In the genomic region with DNA sequence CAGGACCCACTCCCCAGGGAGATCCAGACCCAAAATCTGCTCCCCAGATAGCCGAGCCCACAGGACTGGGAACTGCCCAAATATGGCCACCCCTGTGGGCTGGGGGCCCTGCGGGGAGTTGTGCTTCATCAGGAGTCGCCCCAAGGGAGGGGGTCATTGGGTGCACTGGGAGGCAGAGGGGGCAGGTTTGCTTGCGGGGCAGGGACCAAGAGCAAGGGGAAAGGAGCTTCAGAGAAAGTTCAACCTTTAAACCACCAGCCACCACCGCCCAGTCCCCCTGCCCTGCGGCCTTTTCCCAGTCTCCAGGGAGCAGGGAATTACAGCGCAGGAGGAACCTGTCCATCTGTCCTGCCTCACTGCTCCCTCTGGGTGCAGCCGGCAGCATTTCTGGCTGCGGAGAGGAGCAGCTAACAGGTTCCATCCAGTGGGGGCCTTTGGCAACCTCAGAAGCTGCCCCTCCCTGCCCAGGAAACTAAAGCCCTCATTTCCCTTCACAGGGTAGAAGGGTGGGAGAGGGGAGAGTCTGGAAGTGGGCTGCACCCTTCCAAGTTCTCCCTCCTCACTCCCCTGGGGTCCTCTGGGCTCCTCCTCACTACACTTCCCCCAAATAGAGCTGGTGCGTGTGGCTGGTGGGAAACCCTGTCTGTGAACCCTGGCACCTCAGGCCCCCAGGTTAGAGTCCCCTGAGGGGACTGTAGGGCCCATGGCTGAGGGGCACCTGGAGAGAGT, we compare ENCODE assay signal across 9 cellular contexts. TPM values are rescaled to one million over a fixed set of nuclear protein-coding genes. Genes with fewer than 3 reads are reported as not detected.
DNase-seq lines count a peak whose midpoint lies in the region; ATAC-seq and TF ChIP-seq lines count a peak whose summit lies in the region.
"Had no signal": no experiment of that assay in that cellular context is flagged by ENCODE, and none has a peak within 500 bp of the region (broad histone marks: within the 10 kb centered on the region; RNA-seq: fewer than 3 reads in every experiment).

No MANE protein-coding gene starts in this region.

- no peaks in the 10 kb centered on the region for H3K9me3 Mint-ChIP-seq in activated naive CD8-positive, alpha-beta T cell treated with anti-CD3 and anti-CD28 coated beads, Interleukin-2, amount 50 U/mL, for 24 hours
- no peaks in the 10 kb centered on the region for H3K9me3 Mint-ChIP-seq in mesothelial cell of epicardium

- intact Hi-C loops in breast epithelium (cut with DNase I; ENCODE audit: low total_unique reads): no loop called here
- intact Hi-C loops in mammary epithelial cell (cut with micrococcal nuclease): no loop called here
- intact Hi-C loops in upper lobe of right lung (cut with DNase I): loop anchor here (10.0 kb wide), 1 partner anchor 195 kb away; no protein-coding TSS in a partner anchor

- H3K36me3 Mint-ChIP-seq in activated naive CD8-positive, alpha-beta T cell treated with anti-CD3 and anti-CD28 coated beads, Interleukin-2, amount 50 U/mL, for 24 hours (ENCODE audit: low read depth): peaks cover 2% of the 10 kb centered on the region
- H3K36me3 Mint-ChIP-seq in mesothelial cell of epicardium: peaks cover 18% of the 10 kb centered on the region

- H3K4me1 Mint-ChIP-seq in activated naive CD8-positive, alpha-beta T cell treated with anti-CD3 and anti-CD28 coated beads, Interleukin-2, amount 50 U/mL, for 24 hours: peaks cover 30% of the 10 kb centered on the region
- peaks cover 20% of the 10 kb centered on the region for H3K4me1 Mint-ChIP-seq in mesothelial cell of epicardium

- TF ChIP-seq CTCF in breast epithelium (IDR thresholded peaks at IDR 0.05) (no peak), mammary epithelial cell (conservative IDR thresholded peaks at IDR 0.05 in 1 of 2, IDR thresholded peaks at IDR 0.05 in 1 of 2; ENCODE audit: extremely low read depth in 1 of 2, insufficient read depth in 1 of 2, low read depth in 1 of 2, low read length in 2 of 2) (no peak), lung (IDR thresholded peaks at IDR 0.05; ENCODE audit: control extremely low read depth, extremely low read depth) (no peak), upper lobe of right lung (IDR thresholded peaks at IDR 0.05) (no peak), mesothelial cell of epicardium (IDR thresholded peaks at IDR 0.05; ENCODE audit: unreplicated experiment) (no peak)

- H3K79me2 ChIP-seq in mammary epithelial cell (ENCODE audit: insufficient read depth, low read length): no peaks in the 10 kb centered on the region

- no peaks in the 10 kb centered on the region for H3K27me3 Mint-ChIP-seq in activated naive CD8-positive, alpha-beta T cell treated with anti-CD3 and anti-CD28 coated beads, Interleukin-2, amount 50 U/mL, for 24 hours
- H3K27me3 Mint-ChIP-seq in mesothelial cell of epicardium (ENCODE audit: low read depth): no peaks in the 10 kb centered on the region

- BruUV-seq in mammary epithelial cell (replicated peaks; lab: Mats Ljungman, UMichigan): no TSS peak

- CTCF ChIA-PET in mammary epithelial cell (lab: Charles Lee; ENCODE audit: low non-redundant PET): no interaction called here

- H3K4me1 ChIP-seq in breast epithelium: peaks cover 6 to 8% of the 10 kb centered on the region in 2 donors
- peaks cover 7% of the 10 kb centered on the region for H3K4me1 ChIP-seq in mammary epithelial cell (ENCODE audit: insufficient read depth, low read length)
- H3K4me1 ChIP-seq in lung (ENCODE audit: control insufficient read depth in 2 of 2, insufficient read depth in 2 of 2, low read length in 2 of 2): peaks cover 0 to 14% of the 10 kb centered on the region in 2 donors
- H3K4me1 ChIP-seq in upper lobe of right lung: peaks cover 31% of the 10 kb centered on the region

- H3K9me3 ChIP-seq in breast epithelium (no peaks in the 10 kb centered on the region), mammary epithelial cell (replicated peaks; ENCODE audit: insufficient read depth, low read length) (no peaks in the 10 kb centered on the region), lung (ENCODE audit: control insufficient read depth in 2 of 2, insufficient read depth in 1 of 2, low read length in 1 of 2) (no peaks in the 10 kb centered on the region), upper lobe of right lung (no peaks in the 10 kb centered on the region)

- no peak overlapping the region for H3K9ac ChIP-seq in mammary epithelial cell (ENCODE audit: insufficient read depth, low read length)

- no peak for ATAC-seq in activated naive CD8-positive, alpha-beta T cell treated with anti-CD3 and anti-CD28 coated beads, Interleukin-2, amount 50 U/mL, for 24 hours
- ATAC-seq in lung (ENCODE audit: insufficient read depth, low FRiP score) (no peak), upper lobe of right lung (no peak)

- TF ChIP-seq POLR2A in breast epithelium (IDR thresholded peaks at IDR 0.05): no peak

- H3K4me3 Mint-ChIP-seq in activated naive CD8-positive, alpha-beta T cell treated with anti-CD3 and anti-CD28 coated beads, Interleukin-2, amount 50 U/mL, for 24 hours: peak overlapping the region; percentile 66
- H3K4me3 Mint-ChIP-seq in mesothelial cell of epicardium: no peak overlapping the region

- H3K27ac Mint-ChIP-seq in activated naive CD8-positive, alpha-beta T cell treated with anti-CD3 and anti-CD28 coated beads, Interleukin-2, amount 50 U/mL, for 24 hours: peak overlapping the region; percentile 93
- no peak overlapping the region for H3K27ac Mint-ChIP-seq in mesothelial cell of epicardium

- dilution Hi-C loops in mammary epithelial cell (cut with HindIII; ENCODE audit: low sequenced_read_pairs): no loop called here

- H2AFZ ChIP-seq in mammary epithelial cell (ENCODE audit: low read depth, low read length): no peak overlapping the region

- H4K20me1 ChIP-seq in mammary epithelial cell (ENCODE audit: insufficient read depth, low read length): no peaks in the 10 kb centered on the region

- H3K27ac ChIP-seq in breast epithelium: peak overlapping the region; percentile 74 to 90
- H3K27ac ChIP-seq in mammary epithelial cell (ENCODE audit: insufficient read depth, low read depth, low read length): no peak overlapping the region
- peak overlapping the region; percentile 38 to 67 for H3K27ac ChIP-seq in lung (ENCODE audit: low read depth in 1 of 2, low read length in 1 of 2)
- H3K27ac ChIP-seq in upper lobe of right lung: peak overlapping the region; percentile 75

- H3K4me3 ChIP-seq in breast epithelium: peak overlapping the region in 2 of 3 donors; percentile 28 to 33
- no peak overlapping the region for H3K4me3 ChIP-seq in mammary epithelial cell (replicated peaks in 1 of 3; ENCODE audit: insufficient read depth in 1 of 3, low read depth in 2 of 3, low read length in 3 of 3)
- H3K4me3 ChIP-seq in lung: no peak overlapping the region
- peak overlapping the region; percentile 31 for H3K4me3 ChIP-seq in upper lobe of right lung

- in situ Hi-C loops in mammary epithelial cell (cut with MboI; ENCODE audit: low sequenced_read_pairs in 2 of 2): no loop called here

- WGBS in mammary epithelial cell (ENCODE audit: low coverage, missing lambda C conversion rate): 76% methylated on average over 10 of the region's 10 CpGs
- WGBS in lung, 2 donors: 55 to 64% methylated on average over 10 of the region's 10 CpGs

- H3K27me3 ChIP-seq in breast epithelium: no peaks in the 10 kb centered on the region
- no peaks in the 10 kb centered on the region for H3K27me3 ChIP-seq in mammary epithelial cell (ENCODE audit: insufficient read depth, low read length)
- no peaks in the 10 kb centered on the region for H3K27me3 ChIP-seq in lung (ENCODE audit: control insufficient read depth, insufficient read depth)
- H3K27me3 ChIP-seq in upper lobe of right lung: no peaks in the 10 kb centered on the region

- DNase-seq in breast epithelium (ENCODE audit: low spot score in 2 of 2): no peak
- no peak for DNase-seq in mammary epithelial cell
- DNase-seq in activated naive CD8-positive, alpha-beta T cell treated with anti-CD3 and anti-CD28 coated beads, Interleukin-2, amount 50 U/mL, for 24 hours: no peak
- DNase-seq in lung (ENCODE audit: low spot score): no peak
- DNase-seq in upper lobe of right lung: no peak
- DNase-seq in mesothelial cell of epicardium (ENCODE audit: low spot score in 2 of 2, unreplicated experiment in 2 of 2): no peak
- no peak for DNase-seq in occipital lobe (lab: John Stamatoyannopoulos, UW)
- no peak for DNase-seq in stimulated activated CD4-positive, alpha-beta T cell treated with anti-CD3 and anti-CD28 coated beads, Interleukin-1b, Interleukin-23, amount 100 ng/mL, for 48 hours
- DNase-seq: KG1 had no signal

- no peaks in the 10 kb centered on the region for H3K36me3 ChIP-seq in breast epithelium
- H3K36me3 ChIP-seq in mammary epithelial cell (ENCODE audit: insufficient read depth, low read length): no peaks in the 10 kb centered on the region
- peaks cover 0 to 12% of the 10 kb centered on the region in 2 donors for H3K36me3 ChIP-seq in lung (ENCODE audit: control insufficient read depth in 2 of 2, insufficient read depth in 2 of 2, low read length in 2 of 2)
- H3K36me3 ChIP-seq in upper lobe of right lung: peaks cover 6% of the 10 kb centered on the region

- no peak overlapping the region for H3K4me2 ChIP-seq in mammary epithelial cell (ENCODE audit: insufficient read depth, low read depth, low read length)

RNA-seq across cellular contexts. Expression of a gene that starts 13.8 kb away (rescaled TPM):
- total RNA-seq in breast epithelium (1 to 10 TPM in 2 of 3 donors, under 1 TPM in 1; 0.66 to 1.6 (median 1.2) TPM), mammary epithelial cell (10 to 100 TPM in 1 of 2 donors, 1 to 10 TPM in 1; 2.5 to 23.4 TPM), lung (1 to 10 TPM; 2.4 to 3.5 TPM), upper lobe of right lung (1.9 TPM), mesothelial cell of epicardium (6.3 to 8.9 TPM (median 8.4 TPM) in 3 replicates), occipital lobe (1.4 TPM)
- polyA plus RNA-seq in mammary epithelial cell (43.5 TPM), lung (1 to 10 TPM; 4.1 to 5.9 TPM)
- 70.1 TPM for polyA minus RNA-seq in mammary epithelial cell

RNA-seq across cellular contexts. Expression of a gene that starts 32.6 kb away (rescaled TPM):
- 10 to 100 TPM; 27.2 to 44.8 (median 35.4) TPM for total RNA-seq in breast epithelium
- 10 to 100 TPM; 44.0 to 82.1 TPM for total RNA-seq in mammary epithelial cell
- 78.8 TPM for polyA plus RNA-seq in mammary epithelial cell
- polyA minus RNA-seq in mammary epithelial cell: 65.9 TPM
- total RNA-seq in lung: 100 to 1,000 TPM in 1 of 2 donors, 10 to 100 TPM in 1; 43.7 to 103 TPM
- 10 to 100 TPM; 54.3 to 81.5 TPM for polyA plus RNA-seq in lung
- 85.7 TPM for total RNA-seq in upper lobe of right lung
- total RNA-seq in mesothelial cell of epicardium: 80.9 to 87.7 TPM (median 82.9 TPM) in 3 replicates
- 29.3 TPM for total RNA-seq in occipital lobe

RNA-seq across cellular contexts. Expression of a gene that starts 55.8 kb away (rescaled TPM):
- total RNA-seq in breast epithelium: 10 to 100 TPM; 11.2 to 14.7 (median 11.6) TPM
- total RNA-seq in mammary epithelial cell: 10 to 100 TPM in 1 of 2 donors, 1 to 10 TPM in 1; 9.0 to 14.9 TPM
- 5.7 TPM for polyA plus RNA-seq in mammary epithelial cell
- polyA minus RNA-seq in mammary epithelial cell: 35.6 TPM
- 10 to 100 TPM; 22.6 to 35.9 TPM for total RNA-seq in lung
- 10 to 100 TPM in 1 of 2 donors, 1 to 10 TPM in 1; 9.4 to 16.0 TPM for polyA plus RNA-seq in lung
- 26.3 TPM for total RNA-seq in upper lobe of right lung
- 97.9 to 106 TPM (median 102 TPM) in 3 replicates for total RNA-seq in mesothelial cell of epicardium
- total RNA-seq in occipital lobe: 47.9 TPM

RNA-seq across cellular contexts. Expression of a gene that starts 59.7 kb away (rescaled TPM):
- 10 to 100 TPM; 10.8 to 15.4 (median 14.2) TPM for total RNA-seq in breast epithelium
- total RNA-seq in mammary epithelial cell: 10 to 100 TPM; 15.8 to 25.7 TPM
- polyA plus RNA-seq in mammary epithelial cell: 18.6 TPM
- 18.8 TPM for polyA minus RNA-seq in mammary epithelial cell
- total RNA-seq in lung: 10 to 100 TPM; 32.9 to 48.8 TPM
- 10 to 100 TPM; 36.8 to 42.1 TPM for polyA plus RNA-seq in lung
- total RNA-seq in upper lobe of right lung: 45.9 TPM
- 67.8 to 74.2 TPM (median 74.0 TPM) in 3 replicates for total RNA-seq in mesothelial cell of epicardium
- 37.1 TPM for total RNA-seq in occipital lobe

Comparison
In these comparisons a context has a peak if more than half of its experiments do, and no peak if none do; other contexts are left out.
1. H3K4me3 ChIP-seq: peak in breast epithelium (2 of 3) and upper lobe of right lung (single experiment); none in mammary epithelial cell (0 of 3) and lung (single experiment).